Comparison of ENCODE assay signal across 10 cellular contexts in genomic region chr3:130839815-130840214, GRCh38. TPM values are rescaled to one million over a fixed set of nuclear protein-coding genes. Genes with fewer than 3 reads are reported as not detected.
A peak's percentile ranks its signal among the peaks of the same experiment; 100 is the strongest.
DNase-seq lines count a peak whose midpoint lies in the region; ATAC-seq, FAIRE-seq and TF ChIP-seq lines count a peak whose summit lies in the region.
"Had no signal": no experiment of that assay in that cellular context is flagged by ENCODE, and none has a peak within 500 bp of the region (broad histone marks: within the 10 kb centered on the region; RNA-seq: fewer than 3 reads in every experiment).

No MANE protein-coding gene starts in this region.

- POLR2A ChIA-PET in MCF 10A (lab: Yijun Ruan, JAX) = no interaction called here
- POLR2A ChIA-PET in CD4-positive, alpha-beta T cell (lab: Charles Lee) = interaction anchor here (0.7 to 1.1 kb wide), 3 partner anchors 11 to 1604 kb away, joined by 3 read pairs; no protein-coding TSS in a partner anchor

- H2AK5ac ChIP-seq in mesendoderm (ENCODE audit: low read length) = no peak overlapping the region

- H3K18ac ChIP-seq in mesendoderm (ENCODE audit: low read length) = no peak overlapping the region

- TF ChIP-seq CTCF in MCF 10A (IDR thresholded peaks at IDR 0.05; ENCODE audit: unreplicated experiment) = no peak
- no peak for TF ChIP-seq CTCF in CD4-positive, alpha-beta T cell (IDR thresholded peaks at IDR 0.05)

- no peak overlapping the region for H2BK15ac ChIP-seq in mesendoderm (replicated peaks; ENCODE audit: low read depth)

- no peak overlapping the region for H2AFZ ChIP-seq in GM23248

- H3K36me3 Mint-ChIP-seq in MCF 10A (ENCODE audit: insufficient read depth, unreplicated experiment) = no peaks in the 10 kb centered on the region
- H3K36me3 Mint-ChIP-seq in CD4-positive, alpha-beta T cell (ENCODE audit: low read depth) = no peaks in the 10 kb centered on the region
- no peaks in the 10 kb centered on the region for H3K36me3 Mint-ChIP-seq in stimulated activated memory B cell treated with anti-CD40 and anti-IgM and Interleukin-4, amounts not matched to agents 10 μg/mL and 1 μg/mL and 100 μg/mL, for 72 hours
- H3K36me3 Mint-ChIP-seq: activated CD8-positive, alpha-beta memory T cell treated with anti-CD3 and anti-CD28 coated beads, Interleukin-2, amount 10 ng/mL, durations not matched to agents 7 days and 5 days had no signal

- H3K9me3 ChIP-seq in GM23248 (ENCODE audit: low read depth) = no peaks in the 10 kb centered on the region
- no peaks in the 10 kb centered on the region for H3K9me3 ChIP-seq in CD4-positive, alpha-beta T cell (ENCODE audit: control insufficient read depth, low read length)

- DNase-seq in GM19239 (ENCODE audit: insufficient read length, low spot score) (no peak), NCI-H187 treated with DMSO at 0.1 percent for 48 hours (lab: John Stamatoyannopoulos, UW) (peak; percentile 79), mesendoderm (peak; percentile 11), GM23248 (no peak), MCF 10A (ENCODE audit: unreplicated experiment) (no peak)
- DNase-seq in CD4-positive, alpha-beta T cell = no peak
- DNase-seq: activated CD8-positive, alpha-beta memory T cell treated with anti-CD3 and anti-CD28 coated beads, Interleukin-2, amount 10 ng/mL, durations not matched to agents 7 days and 5 days; stimulated activated CD4-positive, alpha-beta T cell treated with anti-CD3 and anti-CD28 coated beads, Interleukin-4, amount 100 ng/mL, for 4 hours had no signal

- no peaks in the 10 kb centered on the region for H3K9me2 ChIP-seq in GM23248 (ENCODE audit: insufficient read depth)

- no peaks in the 10 kb centered on the region for H3K9me3 Mint-ChIP-seq in MCF 10A (ENCODE audit: unreplicated experiment)
- H3K9me3 Mint-ChIP-seq in CD4-positive, alpha-beta T cell = no peaks in the 10 kb centered on the region
- H3K9me3 Mint-ChIP-seq in stimulated activated memory B cell treated with anti-CD40 and anti-IgM and Interleukin-4, amounts not matched to agents 10 μg/mL and 1 μg/mL and 100 μg/mL, for 72 hours = no peaks in the 10 kb centered on the region

- H3K27ac Mint-ChIP-seq in MCF 10A (ENCODE audit: low read depth, unreplicated experiment) = no peak overlapping the region
- H3K27ac Mint-ChIP-seq in CD4-positive, alpha-beta T cell = no peak overlapping the region
- no peak overlapping the region for H3K27ac Mint-ChIP-seq in stimulated activated memory B cell treated with anti-CD40 and anti-IgM and Interleukin-4, amounts not matched to agents 10 μg/mL and 1 μg/mL and 100 μg/mL, for 72 hours
- H3K27ac Mint-ChIP-seq: activated CD8-positive, alpha-beta memory T cell treated with anti-CD3 and anti-CD28 coated beads, Interleukin-2, amount 10 ng/mL, durations not matched to agents 7 days and 5 days had no signal

- CTCF ChIA-PET in MCF 10A (lab: Yijun Ruan, JAX) = interaction anchor here (0.9 to 1.0 kb wide), 2 partner anchors 80 to 133 kb away, joined by 3 to 5 read pairs; no protein-coding TSS in a partner anchor
- CTCF ChIA-PET in CD4-positive, alpha-beta T cell (lab: Charles Lee) = no interaction called here

- no peak overlapping the region for H3K4me3 Mint-ChIP-seq in MCF 10A (ENCODE audit: unreplicated experiment)
- H3K4me3 Mint-ChIP-seq in CD4-positive, alpha-beta T cell = no peak overlapping the region
- no peak overlapping the region for H3K4me3 Mint-ChIP-seq in stimulated activated memory B cell treated with anti-CD40 and anti-IgM and Interleukin-4, amounts not matched to agents 10 μg/mL and 1 μg/mL and 100 μg/mL, for 72 hours
- H3K4me3 Mint-ChIP-seq: activated CD8-positive, alpha-beta memory T cell treated with anti-CD3 and anti-CD28 coated beads, Interleukin-2, amount 10 ng/mL, durations not matched to agents 7 days and 5 days had no signal

- H4K20me1 ChIP-seq in GM23248 (ENCODE audit: insufficient read depth) = no peaks in the 10 kb centered on the region

- H3K27me3 Mint-ChIP-seq in MCF 10A (ENCODE audit: insufficient read depth, unreplicated experiment) = peaks cover 34% of the 10 kb centered on the region
- no peaks in the 10 kb centered on the region for H3K27me3 Mint-ChIP-seq in CD4-positive, alpha-beta T cell
- H3K27me3 Mint-ChIP-seq in stimulated activated memory B cell treated with anti-CD40 and anti-IgM and Interleukin-4, amounts not matched to agents 10 μg/mL and 1 μg/mL and 100 μg/mL, for 72 hours = no peaks in the 10 kb centered on the region

- no TSS peak for BruUV-seq in MCF 10A (replicated peaks; lab: Mats Ljungman, UMichigan)

- H3K4me2 ChIP-seq in mesendoderm (ENCODE audit: low read length) (no peak overlapping the region), GM23248 (ENCODE audit: unreplicated experiment) (no peak overlapping the region)

- no peak overlapping the region for H3K27ac ChIP-seq in mesendoderm (ENCODE audit: low read depth, low read length)
- H3K27ac ChIP-seq in GM23248 = no peak overlapping the region
- H3K27ac ChIP-seq in CD4-positive, alpha-beta T cell (ENCODE audit: low read depth, low read length) = no peak overlapping the region

- peaks cover under 1% of the 10 kb centered on the region for H3K4me1 Mint-ChIP-seq in MCF 10A (ENCODE audit: insufficient read depth, unreplicated experiment)
- peaks cover 8% of the 10 kb centered on the region for H3K4me1 Mint-ChIP-seq in CD4-positive, alpha-beta T cell (ENCODE audit: low read depth)
- H3K4me1 Mint-ChIP-seq in stimulated activated memory B cell treated with anti-CD40 and anti-IgM and Interleukin-4, amounts not matched to agents 10 μg/mL and 1 μg/mL and 100 μg/mL, for 72 hours = peaks cover 14% of the 10 kb centered on the region
- H3K4me1 Mint-ChIP-seq: activated CD8-positive, alpha-beta memory T cell treated with anti-CD3 and anti-CD28 coated beads, Interleukin-2, amount 10 ng/mL, durations not matched to agents 7 days and 5 days had no signal

- no peaks in the 10 kb centered on the region for H3F3A ChIP-seq in GM23248 (ENCODE audit: insufficient read depth)

- no peak overlapping the region for H2BK120ac ChIP-seq in mesendoderm (ENCODE audit: low read depth, low read length)

- no peak overlapping the region for H3K23ac ChIP-seq in mesendoderm (ENCODE audit: low read length)

- peaks cover 5% of the 10 kb centered on the region for H3K4me1 ChIP-seq in mesendoderm (ENCODE audit: control insufficient read depth, low read depth, low read length)
- no peaks in the 10 kb centered on the region for H3K4me1 ChIP-seq in GM23248 (ENCODE audit: insufficient read depth)

- no peaks in the 10 kb centered on the region for H3K36me3 ChIP-seq in mesendoderm (ENCODE audit: control insufficient read depth, insufficient read depth, low read length)
- no peaks in the 10 kb centered on the region for H3K36me3 ChIP-seq in GM23248 (ENCODE audit: low read depth)

- H3K27me3 ChIP-seq in mesendoderm (ENCODE audit: insufficient read depth, low read length, poor library complexity) = no peaks in the 10 kb centered on the region
- 0 out of 2 replicates have a peak, but pooled peaks cover 6% of the 10 kb centered on the region for H3K27me3 ChIP-seq in GM23248 (replicated peaks; ENCODE audit: insufficient read depth)
- H3K27me3 ChIP-seq in CD4-positive, alpha-beta T cell (ENCODE audit: control insufficient read depth, insufficient read depth, low read length) = no peaks in the 10 kb centered on the region

- no peak overlapping the region for H2BK5ac ChIP-seq in mesendoderm (ENCODE audit: low read length)

- ATAC-seq in HG02884 (IDR thresholded peaks at IDR 0.05; ENCODE audit: unreplicated experiment) = peak; percentile 68
- no peak for ATAC-seq in CD4-positive, alpha-beta T cell (ENCODE audit: poor library complexity)
- no peak for ATAC-seq in stimulated activated memory B cell treated with anti-CD40 and anti-IgM and Interleukin-4, amounts not matched to agents 10 μg/mL and 1 μg/mL and 100 μg/mL, for 72 hours
- ATAC-seq: activated CD8-positive, alpha-beta memory T cell treated with anti-CD3 and anti-CD28 coated beads, Interleukin-2, amount 10 ng/mL, durations not matched to agents 7 days and 5 days had no signal

- no peak overlapping the region for H3K9ac ChIP-seq in mesendoderm (ENCODE audit: low read length)
- H3K9ac ChIP-seq in GM23248 = no peak overlapping the region

- intact Hi-C loops in MCF 10A (cut with micrococcal nuclease) = no loop called here
- intact Hi-C loops in CD4-positive, alpha-beta T cell (cut with DNase I, micrococcal nuclease) = no loop called here

- WGBS in mesendoderm (ENCODE audit: extremely low coverage, insufficient coverage, low lambda C conversion rate) = no CpG with 5 or more reads among the region's 4 CpGs
- 16 to 18% methylated on average over 4 of the region's 4 CpGs for WGBS in GM23248 (ENCODE audit: low coverage in 1 of 2, low lambda C conversion rate in 2 of 2, missing lambda C conversion rate in 2 of 2), 2 experiments

- H3K4ac ChIP-seq in mesendoderm (ENCODE audit: low read depth, low read length) = no peak overlapping the region

- H3K79me1 ChIP-seq in mesendoderm (ENCODE audit: low read length) = no peaks in the 10 kb centered on the region

- no peaks in the 10 kb centered on the region for H3K79me2 ChIP-seq in mesendoderm (ENCODE audit: control insufficient read depth, insufficient read depth, low read length)
- no peaks in the 10 kb centered on the region for H3K79me2 ChIP-seq in GM23248 (ENCODE audit: insufficient read depth)

- in situ Hi-C loops in GM23248 (cut with MboI) = no loop called here

- H4K5ac ChIP-seq in mesendoderm (ENCODE audit: low read length) = no peak overlapping the region

- no peak overlapping the region for H4K8ac ChIP-seq in mesendoderm (ENCODE audit: low read depth, low read length)

- H3K4me3 ChIP-seq in mesendoderm (ENCODE audit: low read length) (no peak overlapping the region), GM23248 (no peak overlapping the region)

- no peak overlapping the region for H3K56ac ChIP-seq in mesendoderm (ENCODE audit: low read length)

- FAIRE-seq in GM19239 (lab: Jason Lieb, UNC) = peak; percentile 82

RNA-seq across cellular contexts. Expression of gene ATP2C1, which starts 54.1 kb away (rescaled TPM):
- polyA plus RNA-seq in mesendoderm (2013, experiment 1 of 2) = 38.4 TPM
- 38.1 TPM for polyA plus RNA-seq in mesendoderm (2013, experiment 2 of 2)
- total RNA-seq in GM23248 (2014; rRNA removed; shearing (Covaris generic)) = 68.5 and 73.6 TPM in 2 replicates
- 65.8 and 74.7 TPM in 2 replicates for polyA plus RNA-seq in GM23248 (2016; fragmentation: Nextera tagmentation; extraction: Ambion mirVana)
- 52.7 and 61.0 TPM in 2 replicates for total RNA-seq in MCF 10A (2022)
- total RNA-seq in CD4-positive, alpha-beta T cell = 10 to 100 TPM; 40.9 to 44.0 TPM

Comparison
In these comparisons a context has a peak if more than half of its experiments do, and no peak if none do; other contexts are left out.
1. DNase-seq: peak in NCI-H187 treated with DMSO at 0.1 percent for 48 hours (single experiment) and mesendoderm (single experiment); none in GM19239 (single experiment), GM23248 (single experiment), MCF 10A (single experiment) and CD4-positive, alpha-beta T cell (0 of 10).